ENCODE assay signal across 16 cellular contexts in genomic region chr9:91059713-91060112, GRCh38.
A peak's percentile ranks its signal among the peaks of the same experiment; 100 is the strongest.
DNase-seq lines count a peak whose midpoint lies in the region; TF ChIP-seq lines count a peak whose summit lies in the region.
"Had no signal": no experiment of that assay in that cellular context is flagged by ENCODE, and none has a peak within 500 bp of the region (broad histone marks: within the 10 kb centered on the region; RNA-seq: fewer than 3 reads in every experiment).

No MANE protein-coding gene starts in this region.

- no peak overlapping the region for H3K4me2 ChIP-seq in neuronal stem cell (ENCODE audit: insufficient read depth, low read length, poor library complexity, severe bottlenecking)

- H2AK5ac ChIP-seq in neuronal stem cell (ENCODE audit: low read depth, low read length), result no peak overlapping the region

- DNase-seq in A172 (ENCODE audit: low spot score) (peak; percentile 11), NCI-H2029 (lab: John Stamatoyannopoulos, UW) (peak; percentile 9), esophagus squamous epithelium (lab: John Stamatoyannopoulos, UW) (no peak), osteocyte (ENCODE audit: extremely low spot score, unreplicated experiment) (no peak), neuronal stem cell (ENCODE audit: low spot score) (no peak), GM19238 (ENCODE audit: insufficient read length, low spot score) (no peak)
- no peak for DNase-seq in stimulated activated CD8-positive, alpha-beta memory T cell treated with anti-CD3 and anti-CD28 coated beads, Interleukin-4, amount 100 ng/mL, for 48 hours
- DNase-seq in CD4-positive, alpha-beta memory T cell, result no peak
- DNase-seq: activated CD4-positive, CD25-positive, alpha-beta regulatory T cell treated with anti-CD3 and anti-CD28 coated beads, Interleukin-2, amount 50 U/mL, for 72 hours; aorta; effector CD8-positive, alpha-beta T cell; left ventricle myocardium superior; OCI-M1; T-cell had no signal

- no peak overlapping the region for H4K91ac ChIP-seq in neuronal stem cell (ENCODE audit: low read depth, low read length, poor library complexity)

- H3K9me3 Mint-ChIP-seq in osteocyte (ENCODE audit: unreplicated experiment), result no peaks in the 10 kb centered on the region
- H3K9me3 Mint-ChIP-seq in CD4-positive, alpha-beta memory T cell, result no peaks in the 10 kb centered on the region
- H3K9me3 Mint-ChIP-seq: T-cell had no signal

- H3K27me3 Mint-ChIP-seq in osteocyte (ENCODE audit: unreplicated experiment), result no peaks in the 10 kb centered on the region
- H3K27me3 Mint-ChIP-seq in CD4-positive, alpha-beta memory T cell, result peaks cover 2 to 4% of the 10 kb centered on the region in 2 donors

- intact Hi-C loops in esophagus squamous epithelium (cut with DNase I), result no loop called here
- intact Hi-C loops in CD4-positive, alpha-beta memory T cell (cut with micrococcal nuclease), result no loop called here

- H3K4me3 ChIP-seq in esophagus squamous epithelium (no peak overlapping the region), neuronal stem cell (ENCODE audit: low read length in 2 of 2) (no peak overlapping the region)
- H3K4me3 ChIP-seq in CD4-positive, alpha-beta memory T cell (ENCODE audit: low read length in 2 of 2), result no peak overlapping the region
- H3K4me3 ChIP-seq: heart right ventricle, tibial artery had no signal

- H3K4me3 Mint-ChIP-seq in osteocyte (ENCODE audit: unreplicated experiment), result no peak overlapping the region
- H3K4me3 Mint-ChIP-seq in CD4-positive, alpha-beta memory T cell, result no peak overlapping the region
- H3K4me3 Mint-ChIP-seq: T-cell had no signal

- no peak overlapping the region for H3K4ac ChIP-seq in neuronal stem cell (ENCODE audit: low read length)

- H3K9ac ChIP-seq in neuronal stem cell (ENCODE audit: low read depth, low read length, poor library complexity), result no peak overlapping the region

- H4K8ac ChIP-seq in neuronal stem cell (ENCODE audit: low read depth, low read length), result no peak overlapping the region

- TF ChIP-seq CTCF in esophagus squamous epithelium (IDR thresholded peaks at IDR 0.05) (no peak), osteocyte (IDR thresholded peaks at IDR 0.05) (no peak)

- 7 to 36% methylated on average over 2 of the region's 2 CpGs for WGBS in esophagus squamous epithelium, 2 donors
- no CpG with 5 or more reads among the region's 2 CpGs for WGBS in neuronal stem cell (ENCODE audit: extremely low coverage in 2 of 2, insufficient read length in 2 of 2, insufficient replicate concordance in 1 of 2), 2 donors

- H3K27me3 ChIP-seq in esophagus squamous epithelium (no peaks in the 10 kb centered on the region), neuronal stem cell (ENCODE audit: control insufficient read depth in 3 of 3, insufficient read depth in 3 of 3, low read depth in 1 of 3, low read length in 3 of 3) (no peaks in the 10 kb centered on the region)
- no peaks in the 10 kb centered on the region for H3K27me3 ChIP-seq in CD4-positive, alpha-beta memory T cell (ENCODE audit: insufficient read depth, low read length)
- H3K27me3 ChIP-seq: heart right ventricle, tibial artery had no signal

- no peak overlapping the region for H3K23ac ChIP-seq in neuronal stem cell (ENCODE audit: low read depth, low read length, poor library complexity)

- H3K27ac ChIP-seq in esophagus squamous epithelium (peak overlapping the region; percentile 20 to 81 (median 65)), neuronal stem cell (replicated peaks; ENCODE audit: low read length) (no peak overlapping the region)
- no peak overlapping the region for H3K27ac ChIP-seq in CD4-positive, alpha-beta memory T cell (ENCODE audit: low read depth, low read length)

- H2BK120ac ChIP-seq in neuronal stem cell (ENCODE audit: low read depth, low read length), result no peak overlapping the region

- H3K36me3 ChIP-seq in esophagus squamous epithelium (no peaks in the 10 kb centered on the region), neuronal stem cell (replicated peaks in 1 of 2; ENCODE audit: control insufficient read depth in 2 of 2, insufficient read depth in 2 of 2, low read length in 2 of 2) (no peaks in the 10 kb centered on the region)
- H3K36me3 ChIP-seq in CD4-positive, alpha-beta memory T cell (ENCODE audit: insufficient read depth, low read length), result no peaks in the 10 kb centered on the region
- H3K36me3 ChIP-seq: heart right ventricle, tibial artery had no signal

- no peak overlapping the region for H3K14ac ChIP-seq in neuronal stem cell (ENCODE audit: low read length)

- peaks cover 42% of the 10 kb centered on the region for H3K4me1 Mint-ChIP-seq in osteocyte (ENCODE audit: unreplicated experiment)
- H3K4me1 Mint-ChIP-seq in CD4-positive, alpha-beta memory T cell, result no peaks in the 10 kb centered on the region
- H3K4me1 Mint-ChIP-seq: T-cell had no signal

- no peak for TF ChIP-seq POLR2A in esophagus squamous epithelium (IDR thresholded peaks at IDR 0.05)

- POLR2A ChIA-PET in CD4-positive, alpha-beta memory T cell (lab: Charles Lee; ENCODE audit: partially characterized antibody), result no interaction called here

- H3K4me1 ChIP-seq in esophagus squamous epithelium, result peaks cover 12 to 41% (median 25%) of the 10 kb centered on the region in 3 donors
- H3K4me1 ChIP-seq in neuronal stem cell (ENCODE audit: control insufficient read depth in 2 of 2, insufficient read depth in 1 of 2, low read depth in 1 of 2, low read length in 2 of 2), result no peaks in the 10 kb centered on the region
- no peaks in the 10 kb centered on the region for H3K4me1 ChIP-seq in CD4-positive, alpha-beta memory T cell (ENCODE audit: insufficient read depth, low read length)

- no peaks in the 10 kb centered on the region for H3K9me3 ChIP-seq in esophagus squamous epithelium
- peaks cover 0 to 2% of the 10 kb centered on the region in 2 donors for H3K9me3 ChIP-seq in neuronal stem cell (replicated peaks in 1 of 2; ENCODE audit: control insufficient read depth in 2 of 2, insufficient read depth in 1 of 2, low read depth in 1 of 2, low read length in 2 of 2)
- no peaks in the 10 kb centered on the region for H3K9me3 ChIP-seq in CD4-positive, alpha-beta memory T cell (ENCODE audit: control insufficient read depth in 1 of 2, low read length in 2 of 2)
- H3K9me3 ChIP-seq: heart right ventricle, tibial artery had no signal

- no peak overlapping the region for H2BK12ac ChIP-seq in neuronal stem cell (ENCODE audit: low read length)

- CTCF ChIA-PET in CD4-positive, alpha-beta memory T cell (lab: Charles Lee; ENCODE audit: partially characterized antibody), result interaction anchor here (1.1 kb wide), 1 partner anchor 10 kb away, joined by 3 read pairs; no protein-coding TSS in a partner anchor

- H2AFZ ChIP-seq in neuronal stem cell (ENCODE audit: low read length), result no peak overlapping the region

- H2BK15ac ChIP-seq in neuronal stem cell (ENCODE audit: low read length), result no peak overlapping the region

- no peak overlapping the region for H2BK5ac ChIP-seq in neuronal stem cell (ENCODE audit: low read length)

- H3K79me1 ChIP-seq in neuronal stem cell (ENCODE audit: low read depth, low read length), result no peaks in the 10 kb centered on the region

- H3K36me3 Mint-ChIP-seq in osteocyte (ENCODE audit: unreplicated experiment), result no peaks in the 10 kb centered on the region
- no peaks in the 10 kb centered on the region for H3K36me3 Mint-ChIP-seq in CD4-positive, alpha-beta memory T cell
- H3K36me3 Mint-ChIP-seq: T-cell had no signal

- H3K27ac Mint-ChIP-seq in osteocyte (ENCODE audit: unreplicated experiment), result peak overlapping the region; percentile 84
- H3K27ac Mint-ChIP-seq in CD4-positive, alpha-beta memory T cell, result no peak overlapping the region
- H3K27ac Mint-ChIP-seq: T-cell had no signal

- H3K18ac ChIP-seq in neuronal stem cell (ENCODE audit: low read length), result no peak overlapping the region

Comparison
In these comparisons a context has a peak if more than half of its experiments do, and no peak if none do; other contexts are left out.
1. DNase-seq: peak in A172 (single experiment) and NCI-H2029 (single experiment); none in esophagus squamous epithelium (single experiment), osteocyte (single experiment), stimulated activated CD8-positive, alpha-beta memory T cell treated with anti-CD3 and anti-CD28 coated beads, Interleukin-4, amount 100 ng/mL, for 48 hours (single experiment), neuronal stem cell (single experiment), GM19238 (single experiment) and CD4-positive, alpha-beta memory T cell (0 of 5).
2. H3K27ac ChIP-seq: peak in esophagus squamous epithelium (4 of 4); none in neuronal stem cell (single experiment) and CD4-positive, alpha-beta memory T cell (single experiment).